8 cellular contexts compared by ENCODE assay signal in genomic region chr2:76197842-76198448, GRCh38.
A peak's percentile ranks its signal among the peaks of the same experiment; 100 is the strongest.
DNase-seq lines count a peak whose midpoint lies in the region; ATAC-seq and TF ChIP-seq lines count a peak whose summit lies in the region.

No MANE protein-coding gene starts in this region.

- no peaks in the 10 kb centered on the region for H3K36me3 ChIP-seq in heart left ventricle
- H3K36me3 ChIP-seq in right atrium auricular region, result no peaks in the 10 kb centered on the region
- H3K36me3 ChIP-seq in smooth muscle cell (ENCODE audit: low read depth), result no peaks in the 10 kb centered on the region

- H3K4me3 ChIP-seq in heart left ventricle, result no peak overlapping the region
- no peak overlapping the region for H3K4me3 ChIP-seq in right atrium auricular region
- no peak overlapping the region for H3K4me3 ChIP-seq in smooth muscle cell

- no peaks in the 10 kb centered on the region for H3K27me3 Mint-ChIP-seq in HFFc6 (ENCODE audit: insufficient read depth)
- H3K27me3 Mint-ChIP-seq in effector memory CD8-positive, alpha-beta T cell, result no peaks in the 10 kb centered on the region

- no peaks in the 10 kb centered on the region for H3K4me1 ChIP-seq in heart left ventricle
- H3K4me1 ChIP-seq in right atrium auricular region, result no peaks in the 10 kb centered on the region
- H3K4me1 ChIP-seq in smooth muscle cell (ENCODE audit: low read depth), result no peaks in the 10 kb centered on the region

- H3K27me3 ChIP-seq in heart left ventricle (peaks cover 0 to 3% (median 0%) of the 10 kb centered on the region in 9 donors), right atrium auricular region (no peaks in the 10 kb centered on the region), smooth muscle cell (ENCODE audit: low read depth) (no peaks in the 10 kb centered on the region)

- no peak overlapping the region for H3K27ac Mint-ChIP-seq in HFFc6
- H3K27ac Mint-ChIP-seq in effector memory CD8-positive, alpha-beta T cell, result no peak overlapping the region

- TF ChIP-seq CTCF in heart left ventricle (IDR thresholded peaks at IDR 0.05) (peak; percentile 59 to 88 (median 77)), HFFc6 (IDR thresholded peaks at IDR 0.05) (peak; percentile 84), right atrium auricular region (IDR thresholded peaks at IDR 0.05) (peak; percentile 39 to 78), smooth muscle cell (IDR thresholded peaks at IDR 0.05; ENCODE audit: borderline replicate concordance, insufficient read depth, poor library complexity, severe bottlenecking) (peak; percentile 86)

- DNase-seq in heart left ventricle (peak in 4 of 5 donors; percentile 14 to 36 (median 29)), Right ventricle myocardium inferior (ENCODE audit: missing footprints) (no peak), HFFc6 (peak; percentile 31), NCI-H2227 (lab: John Stamatoyannopoulos, UW; ENCODE audit: unreplicated experiment) (peak; percentile 69), right atrium auricular region (ENCODE audit: low spot score) (peak; percentile 61), smooth muscle cell (lab: John Stamatoyannopoulos, UW; ENCODE audit: unreplicated experiment) (peak; percentile 25)
- DNase-seq in activated CD8-positive, alpha-beta memory T cell treated with anti-CD3 and anti-CD28 coated beads, Interleukin-2, amount 50 U/mL, for 48 hours, result peak; percentile 71
- no peak for DNase-seq in effector memory CD8-positive, alpha-beta T cell

- no peaks in the 10 kb centered on the region for H3K79me2 ChIP-seq in smooth muscle cell (ENCODE audit: low read depth)

- H3K4me3 Mint-ChIP-seq in HFFc6, result no peak overlapping the region
- H3K4me3 Mint-ChIP-seq in effector memory CD8-positive, alpha-beta T cell, result no peak overlapping the region

- no peaks in the 10 kb centered on the region for H3K36me3 Mint-ChIP-seq in HFFc6 (ENCODE audit: low read depth)
- H3K36me3 Mint-ChIP-seq in effector memory CD8-positive, alpha-beta T cell (ENCODE audit: insufficient read depth), result no peaks in the 10 kb centered on the region

- intact Hi-C loops in heart left ventricle (cut with DNase I) (loop anchor here in 9 of 10 donors (2.0 to 10.0 kb wide), 5 partner anchors 267 to 413 kb away; no protein-coding TSS in a partner anchor), Right ventricle myocardium inferior (cut with DNase I) (loop anchor here (10.0 kb wide), 1 partner anchor 413 kb away; no protein-coding TSS in a partner anchor)

- ATAC-seq in heart left ventricle, result no peak
- ATAC-seq in Right ventricle myocardium inferior, result no peak
- no peak for ATAC-seq in effector memory CD8-positive, alpha-beta T cell (replicated peaks)

- H3K9me3 Mint-ChIP-seq in HFFc6, result peaks cover 9% of the 10 kb centered on the region
- H3K9me3 Mint-ChIP-seq in effector memory CD8-positive, alpha-beta T cell, result peaks cover under 1 to 3% of the 10 kb centered on the region in 2 donors

- H3K9ac ChIP-seq in smooth muscle cell (ENCODE audit: low read depth), result no peak overlapping the region

- no peak for TF ChIP-seq POLR2A in heart left ventricle (IDR thresholded peaks at IDR 0.05)

- no peaks in the 10 kb centered on the region for H3F3A ChIP-seq in smooth muscle cell (ENCODE audit: low read depth)

- no peaks in the 10 kb centered on the region for H4K20me1 ChIP-seq in smooth muscle cell (ENCODE audit: low read depth)

- H3K27ac ChIP-seq in heart left ventricle, result no peak overlapping the region
- no peak overlapping the region for H3K27ac ChIP-seq in right atrium auricular region
- no peak overlapping the region for H3K27ac ChIP-seq in smooth muscle cell (ENCODE audit: low read depth)

- peak overlapping the region; percentile 36 for H3K4me2 ChIP-seq in smooth muscle cell

- H3K9me3 ChIP-seq in heart left ventricle, result no peaks in the 10 kb centered on the region
- H3K9me3 ChIP-seq in right atrium auricular region, result no peaks in the 10 kb centered on the region
- H3K9me3 ChIP-seq in smooth muscle cell (replicated peaks; ENCODE audit: low read depth), result no peaks in the 10 kb centered on the region

- no peaks in the 10 kb centered on the region for H3K4me1 Mint-ChIP-seq in HFFc6 (ENCODE audit: low read depth)
- no peaks in the 10 kb centered on the region for H3K4me1 Mint-ChIP-seq in effector memory CD8-positive, alpha-beta T cell (ENCODE audit: low read depth in 2 of 2)

- WGBS in heart left ventricle, 4 donors, result 16 to 20% (median 18%) methylated on average over 7 of the region's 7 CpGs
- 11% methylated on average over 7 of the region's 7 CpGs for WGBS in smooth muscle cell (ENCODE audit: low lambda C conversion rate)

- H2AFZ ChIP-seq in smooth muscle cell (ENCODE audit: low read depth), result peak overlapping the region; percentile 20

Comparison
In these comparisons a context has a peak if more than half of its experiments do, and no peak if none do; other contexts are left out.
1. DNase-seq: peak in heart left ventricle (4 of 5), HFFc6 (single experiment), NCI-H2227 (single experiment), activated CD8-positive, alpha-beta memory T cell treated with anti-CD3 and anti-CD28 coated beads, Interleukin-2, amount 50 U/mL, for 48 hours (single experiment), right atrium auricular region (single experiment) and smooth muscle cell (single experiment); none in Right ventricle myocardium inferior (single experiment) and effector memory CD8-positive, alpha-beta T cell (0 of 3).
2. Peak in every context shown above with its lines, with median percentiles within 50 percentile points of each other: CTCF ChIP-seq.